Comparison of ENCODE assay signal across 8 cellular contexts in the genomic region with DNA sequence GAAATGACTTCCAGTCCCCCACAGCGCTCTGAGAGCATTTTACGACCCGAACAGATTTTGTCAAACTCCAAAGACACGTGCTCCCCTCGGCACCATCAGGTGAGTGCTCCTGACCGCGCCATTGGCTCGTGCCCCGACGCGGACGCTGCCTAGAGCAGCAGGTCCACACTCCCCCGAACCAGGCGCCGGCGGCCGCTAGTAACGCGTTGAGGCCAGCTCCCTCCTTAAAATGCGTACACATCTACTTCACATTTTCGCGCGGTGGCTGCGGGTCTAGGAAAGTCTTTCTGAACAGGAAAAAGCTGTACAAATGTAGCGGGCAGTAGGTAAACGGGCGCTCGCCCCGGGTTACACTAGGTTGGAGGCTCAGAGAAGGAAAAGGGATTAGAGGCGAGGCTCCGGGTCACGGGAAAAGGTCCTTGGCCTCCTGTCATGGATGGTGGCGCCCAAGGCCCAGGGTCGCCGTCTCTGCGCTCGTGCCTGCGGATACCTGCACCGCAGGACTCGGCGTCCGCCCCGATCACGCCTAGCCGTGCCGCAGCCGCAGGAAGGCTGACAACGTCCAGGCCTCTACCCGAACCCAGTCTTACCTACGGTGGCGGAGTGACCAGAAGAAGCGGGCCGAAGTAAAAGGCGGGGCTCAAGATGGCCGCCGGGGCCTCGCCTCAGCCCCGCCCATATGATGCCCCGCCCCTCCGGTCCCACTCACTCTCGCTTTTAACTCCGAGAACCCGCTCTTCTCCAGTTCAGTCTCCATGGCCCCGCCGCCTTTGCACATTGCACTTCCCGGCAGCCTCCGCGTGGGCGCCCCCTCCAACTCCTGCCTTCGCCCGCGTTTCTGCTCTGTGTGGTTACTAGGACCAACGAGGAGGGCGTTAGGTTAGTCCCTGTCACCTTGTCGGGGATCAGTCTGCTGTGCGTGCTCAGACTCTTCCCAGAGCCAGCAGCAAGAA.
DNase-seq lines count a peak whose midpoint lies in the region; ATAC-seq and TF ChIP-seq lines count a peak whose summit lies in the region.

A gene with protein sequence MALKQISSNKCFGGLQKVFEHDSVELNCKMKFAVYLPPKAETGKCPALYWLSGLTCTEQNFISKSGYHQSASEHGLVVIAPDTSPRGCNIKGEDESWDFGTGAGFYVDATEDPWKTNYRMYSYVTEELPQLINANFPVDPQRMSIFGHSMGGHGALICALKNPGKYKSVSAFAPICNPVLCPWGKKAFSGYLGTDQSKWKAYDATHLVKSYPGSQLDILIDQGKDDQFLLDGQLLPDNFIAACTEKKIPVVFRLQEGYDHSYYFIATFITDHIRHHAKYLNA (minus strand): TSS at position 647 of the 953 bp plus-strand sequence. CDS start 5,748 bp downstream, outside the sequence.

- peak within 1 kb of the TSS; percentile 77 for H3K4me3 ChIP-seq in mucosa of stomach (ENCODE audit: low read length)

- peak; percentile 89 for ATAC-seq in GM21526 (IDR thresholded peaks at IDR 0.05; ENCODE audit: low FRiP score, unreplicated experiment)

- DNase-seq in DMS 273 (lab: John Stamatoyannopoulos, UW; ENCODE audit: unreplicated experiment) (peak; percentile 93), HuH-7.5 (ENCODE audit: low spot score) (peak; percentile 67), OCI-M2 (lab: John Stamatoyannopoulos, UW; ENCODE audit: unreplicated experiment) (peak; percentile 84), activated T-cell treated with anti-CD3 and anti-CD28 coated beads for 48 hours (ENCODE audit: low read depth) (peak; percentile 90), erythroblast (lab: John Stamatoyannopoulos, UW) (peak; percentile 89 to 91)
- peak; percentile 79 to 84 for DNase-seq in stimulated activated CD8-positive, alpha-beta memory T cell treated with anti-CD3 and anti-CD28 coated beads, Interleukin-7, amount 100 ng/mL, for 1 hour (ENCODE audit: low read depth in 2 of 2)

- H3K36me3 ChIP-seq in mucosa of stomach (ENCODE audit: control insufficient read depth, insufficient read depth, low read length): no peaks in the 10 kb centered on the region

- H3K9ac ChIP-seq in mucosa of stomach (ENCODE audit: low read length): peak within 1 kb of the TSS; percentile 78

- H3K4me1 ChIP-seq in mucosa of stomach (ENCODE audit: control insufficient read depth, insufficient read depth, low read length): peaks cover 18% of the 10 kb centered on the region

- H3K27me3 ChIP-seq in mucosa of stomach (ENCODE audit: control insufficient read depth, insufficient read depth, low read length): no peaks in the 10 kb centered on the region

- H3K9me3 ChIP-seq in mucosa of stomach (ENCODE audit: control insufficient read depth, low read length): no peaks in the 10 kb centered on the region

- TF ChIP-seq POLR2A in erythroblast (IDR thresholded peaks at IDR 0.05; ENCODE audit: low read length): peak; percentile 66

Comparison
In these comparisons a context has a peak if more than half of its experiments do, and no peak if none do; other contexts are left out.
1. Peak in every context shown above with its lines: DNase-seq, ATAC-seq and H3K4me3 ChIP-seq.